In genomic region chr10:70649526-70649925, GRCh38 we compare ENCODE assay signal across 15 cellular contexts. TPM values are rescaled to one million over a fixed set of nuclear protein-coding genes. Genes with fewer than 3 reads are reported as not detected.
A peak's percentile ranks its signal among the peaks of the same experiment; 100 is the strongest.
DNase-seq lines count a peak whose midpoint lies in the region; ATAC-seq, FAIRE-seq and TF ChIP-seq lines count a peak whose summit lies in the region.
"Had no signal": no experiment of that assay in that cellular context is flagged by ENCODE, and none has a peak within 500 bp of the region (broad histone marks: within the 10 kb centered on the region; RNA-seq: fewer than 3 reads in every experiment).

No MANE protein-coding gene starts in this region.

- 17% methylated on average over 4 of the region's 4 CpGs for WGBS in A549 (ENCODE audit: missing lambda C conversion rate)
- 71 to 95% methylated on average over 2 to 3 of the region's 4 CpGs for WGBS in thyroid gland, 2 donors

- H3K4me3 ChIP-seq in A549 (no peak overlapping the region), PC-9 (no peak overlapping the region), fibroblast of mammary gland (ENCODE audit: control insufficient read depth, low read depth, low read length) (no peak overlapping the region), thyroid gland (replicated peaks in 1 of 3) (no peak overlapping the region)
- H3K4me3 ChIP-seq: stomach had no signal

- ATAC-seq in A549 (peak; percentile 27 to 85; a peak in 3 of 6 replicates), GM19395 (IDR thresholded peaks at IDR 0.05; ENCODE audit: unreplicated experiment) (no peak)
- ATAC-seq: CD8-positive, alpha-beta T cell had no signal

- H3K27ac ChIP-seq in A549 (no peak overlapping the region), PC-9 (peak overlapping the region; percentile 49), thyroid gland (no peak overlapping the region)
- H3K27ac ChIP-seq: KMS-11, stomach had no signal

- H3K9me3 ChIP-seq in A549, result 0 out of 3 replicates have a peak, but pooled peaks cover 8% of the 10 kb centered on the region
- peaks cover 7% of the 10 kb centered on the region; the same call in 1 of the 2 replicates for H3K9me3 ChIP-seq in PC-9 (ENCODE audit: insufficient read depth, low read depth)
- no peaks in the 10 kb centered on the region for H3K9me3 ChIP-seq in thyroid gland

- DNase-seq in A549 (ENCODE audit: low read depth in 1 of 2, low spot score in 1 of 2), result peak in 1 of 2 experiments; percentile 33
- DNase-seq in ELR (ENCODE audit: low read depth), result peak; percentile 96
- peak; percentile 55 to 86 for DNase-seq in PC-9
- peak; percentile 94 for DNase-seq in fibroblast of mammary gland (ENCODE audit: low read depth)
- no peak for DNase-seq in erythroblast (lab: John Stamatoyannopoulos, UW)
- no peak for DNase-seq in UCSD-AML1 (lab: John Stamatoyannopoulos, UW; ENCODE audit: unreplicated experiment)
- DNase-seq in thyroid gland, result no peak
- DNase-seq: CD8-positive, alpha-beta T cell; mesendoderm; NCI-H2171 treated with DMSO at 0.1 percent for 48 hours; stimulated activated CD4-positive, alpha-beta T cell treated with anti-CD3 and anti-CD28 coated beads, Interleukin-4, amount 100 ng/mL, for 1 hour; stomach had no signal

- H3K4me2 ChIP-seq in A549 (no peak overlapping the region), PC-9 (no peak overlapping the region)
- H3K4me2 ChIP-seq: KMS-11 had no signal

- FAIRE-seq in A549 (lab: Jason Lieb, UNC), result no peak

- peaks cover 11% of the 10 kb centered on the region; the same call in 1 of the 2 replicates for H3F3A ChIP-seq in PC-9 (ENCODE audit: insufficient read depth, low read depth)

- H3K9me2 ChIP-seq in PC-9 (ENCODE audit: insufficient read depth), result no peaks in the 10 kb centered on the region

- H3K4me1 ChIP-seq in A549 (no peaks in the 10 kb centered on the region), PC-9 (replicated peaks; ENCODE audit: insufficient read depth) (peaks cover 31% of the 10 kb centered on the region), thyroid gland (no peaks in the 10 kb centered on the region)

- no peaks in the 10 kb centered on the region for H3K79me2 ChIP-seq in PC-9 (ENCODE audit: low read depth)

- POLR2A ChIA-PET in A549 (lab: Yijun Ruan, JAX) (no interaction called here), PC-9 (lab: Charles Lee; ENCODE audit: unreplicated experiment) (no interaction called here)

- intact Hi-C loops in PC-9 (cut with micrococcal nuclease; ENCODE audit: unreplicated experiment) (no loop called here), thyroid gland (cut with DNase I) (no loop called here)

- no peaks in the 10 kb centered on the region for H3K27me3 ChIP-seq in PC-9 (ENCODE audit: insufficient read depth, low read depth)
- no peaks in the 10 kb centered on the region for H3K27me3 ChIP-seq in thyroid gland
- H3K27me3 ChIP-seq: stomach had no signal

- no peak overlapping the region for H2AFZ ChIP-seq in PC-9

- TF ChIP-seq RAD21 in A549 (conservative IDR thresholded peaks at IDR 0.05 in 1 of 2, IDR thresholded peaks at IDR 0.05 in 1 of 2), result no peak

- H3K36me3 ChIP-seq in PC-9 (ENCODE audit: low read depth) (no peaks in the 10 kb centered on the region), thyroid gland (no peaks in the 10 kb centered on the region)
- H3K36me3 ChIP-seq: stomach had no signal

- no peaks in the 10 kb centered on the region for H4K20me1 ChIP-seq in PC-9 (ENCODE audit: insufficient read depth)

- CTCF ChIA-PET in A549 (lab: Yijun Ruan, JAX) (interaction anchor here (1.3 to 1.5 kb wide), 3 partner anchors 11 to 110 kb away, joined by 3 read pairs; no protein-coding TSS in a partner anchor), PC-9 (lab: Charles Lee) (no interaction called here)

- BruUV-seq in PC-9 (replicated peaks; lab: Mats Ljungman, UMichigan), result no TSS peak

- TF ChIP-seq CTCF in A549 (IDR thresholded peaks at IDR 0.05) (no peak), PC-9 (conservative IDR thresholded peaks at IDR 0.05) (no peak), fibroblast of mammary gland (conservative IDR thresholded peaks at IDR 0.05; ENCODE audit: control insufficient read depth, insufficient read depth, low read depth, low read length) (no peak), thyroid gland (IDR thresholded peaks at IDR 0.05) (no peak)

- no peak for TF ChIP-seq EP300 in A549 (IDR thresholded peaks at IDR 0.05)

- TF ChIP-seq POLR2A in A549 (IDR thresholded peaks at IDR 0.05; ENCODE audit: low read length) (no peak), erythroblast (IDR thresholded peaks at IDR 0.05; ENCODE audit: low read length) (no peak), thyroid gland (IDR thresholded peaks at IDR 0.05) (no peak)

TF ChIP-seq in A549, 52 proteins besides CTCF, POLR2A, EP300 and RAD21:
- TF ChIP-seq, protein P1, sequence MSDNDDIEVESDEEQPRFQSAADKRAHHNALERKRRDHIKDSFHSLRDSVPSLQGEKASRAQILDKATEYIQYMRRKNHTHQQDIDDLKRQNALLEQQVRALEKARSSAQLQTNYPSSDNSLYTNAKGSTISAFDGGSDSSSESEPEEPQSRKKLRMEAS (IDR thresholded peaks at IDR 0.05), result no peak
- TF ChIP-seq FOSL2 (IDR thresholded peaks at IDR 0.05), result no peak
- TF ChIP-seq FOSL2 (CRISPR knock-in tag; IDR thresholded peaks at IDR 0.05), result peak; percentile 43; the same call in 1 of the 2 replicates
- no peak for TF ChIP-seq CBX2 (IDR thresholded peaks at IDR 0.05; ENCODE audit: borderline replicate concordance, low read depth)
- TF ChIP-seq EHMT2 (IDR thresholded peaks at IDR 0.05; ENCODE audit: low read depth), result no peak

RNA-seq across cellular contexts. Expression of gene ADAMTS14, which starts 22.8 kb away (rescaled TPM):
- not detected in 2 replicates for polyA plus RNA-seq in A549 (2011; rRNA removed)
- 0.03 and 0.05 TPM in 2 replicates for polyA plus RNA-seq in A549 (2012; cell fraction: cytosol; rRNA removed)
- polyA plus RNA-seq in A549 (2012; cell fraction: nucleus; rRNA removed), result 0.20 and 0.23 TPM in 2 replicates
- 0.03 to 0.05 TPM (median 0.04 TPM) in 3 replicates for polyA plus RNA-seq in A549 (2017; fragmentation: RNase III; extraction: RNeasy Plus Mini Kit Qiagen cat#74134 plus additional on column Dnase treatment)
- not detected in 2 replicates for polyA minus RNA-seq in A549 (2011; rRNA and poly(A)+ RNA removed)
- total RNA-seq in PC-9 (2021), result 1.9 and 2.7 TPM in 2 replicates
- not detected for total RNA-seq in thyroid gland
- total RNA-seq: CD8-positive, alpha-beta T cell had no signal

RNA-seq across cellular contexts. Expression of gene PRF1, which starts 47.0 kb away (rescaled TPM):
- not detected in 2 replicates for polyA plus RNA-seq in A549 (2011; rRNA removed)
- polyA plus RNA-seq in A549 (2012; cell fraction: cytosol; rRNA removed), result not detected in 2 replicates
- polyA plus RNA-seq in A549 (2012; cell fraction: nucleus; rRNA removed), result not detected in 2 replicates
- polyA plus RNA-seq in A549 (2017; fragmentation: RNase III; extraction: RNeasy Plus Mini Kit Qiagen cat#74134 plus additional on column Dnase treatment), result not detected in 3 replicates
- not detected in 2 replicates for polyA minus RNA-seq in A549 (2011; rRNA and poly(A)+ RNA removed)
- total RNA-seq in PC-9 (2021), result not detected in 2 replicates
- 1 to 10 TPM; 1.4 to 3.5 (median 2.9) TPM for total RNA-seq in thyroid gland
- total RNA-seq: progenitor cell of endocrine pancreas had no signal

Comparison
In these comparisons a context has a peak if more than half of its experiments do, and no peak if none do; other contexts are left out.
1. DNase-seq: peak in ELR (single experiment), PC-9 (2 of 2) and fibroblast of mammary gland (single experiment); none in erythroblast (0 of 2), UCSD-AML1 (single experiment) and thyroid gland (0 of 2).